ENCODE assay signal across 25 cellular contexts in the genomic region with DNA sequence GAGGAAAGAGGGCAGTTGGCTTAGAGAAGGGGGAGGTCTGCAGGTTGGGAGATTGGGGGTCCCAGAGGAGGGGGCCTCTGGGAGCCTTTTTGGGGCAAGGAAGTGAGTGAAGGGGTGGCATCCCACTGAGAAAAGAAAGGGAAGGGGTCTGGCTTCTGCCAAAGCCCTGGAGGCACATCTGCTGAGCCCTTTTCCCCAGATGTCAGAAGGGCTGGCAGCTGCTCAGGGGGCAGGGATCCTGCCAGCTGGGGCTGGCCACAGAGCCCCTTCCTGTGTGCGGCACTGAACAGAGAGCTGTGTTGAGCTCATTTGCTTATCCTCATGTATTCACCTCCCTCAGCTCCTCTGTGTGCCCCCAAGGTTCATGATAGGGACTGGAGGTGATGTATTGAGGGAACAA. TPM values are rescaled to one million over a fixed set of nuclear protein-coding genes. Genes with fewer than 3 reads are reported as not detected.
DNase-seq lines count a peak whose midpoint lies in the region; TF ChIP-seq lines count a peak whose summit lies in the region.
"Had no signal": no experiment of that assay in that cellular context is flagged by ENCODE, and none has a peak within 500 bp of the region (broad histone marks: within the 10 kb centered on the region; RNA-seq: fewer than 3 reads in every experiment).

No MANE protein-coding gene starts in this region.

- no peaks in the 10 kb centered on the region for H3K36me3 ChIP-seq in ascending aorta
- H3K36me3 ChIP-seq in esophagus muscularis mucosa: no peaks in the 10 kb centered on the region
- H3K36me3 ChIP-seq in trophoblast cell (ENCODE audit: control insufficient read depth in 1 of 2, insufficient read depth in 2 of 2, low read length in 2 of 2): no peaks in the 10 kb centered on the region
- no peaks in the 10 kb centered on the region for H3K36me3 ChIP-seq in vagina
- H3K36me3 ChIP-seq: SJCRH30 had no signal

- no peak overlapping the region for H2AFZ ChIP-seq in trophoblast cell (ENCODE audit: insufficient read depth, low read length, poor library complexity)
- H2AFZ ChIP-seq: GM23248, PC-9 had no signal

- H3K27me3 ChIP-seq in ascending aorta (no peaks in the 10 kb centered on the region), esophagus muscularis mucosa (no peaks in the 10 kb centered on the region), trophoblast cell (ENCODE audit: insufficient read depth, low read length) (no peaks in the 10 kb centered on the region), vagina (no peaks in the 10 kb centered on the region)

- H3K27ac Mint-ChIP-seq in activated CD4-positive, alpha-beta memory T cell treated with anti-CD3 and anti-CD28 coated beads, Interleukin-2, amount 10 ng/mL, durations not matched to agents 7 days and 5 days: no peak overlapping the region
- H3K27ac Mint-ChIP-seq: CD8-positive, alpha-beta memory T cell had no signal

- H2AK5ac ChIP-seq in trophoblast cell (ENCODE audit: low read length): peak overlapping the region; percentile 15

- POLR2A ChIA-PET in activated CD4-positive, alpha-beta memory T cell treated with anti-CD3 and anti-CD28 coated beads, Interleukin-2, amount 10 ng/mL, durations not matched to agents 7 days and 5 days (lab: Charles Lee): no interaction called here

- H3K4me2 ChIP-seq in trophoblast cell (ENCODE audit: low read length): no peak overlapping the region
- H3K4me2 ChIP-seq: PC-9 had no signal

- no peaks in the 10 kb centered on the region for H3K36me3 Mint-ChIP-seq in activated CD4-positive, alpha-beta memory T cell treated with anti-CD3 and anti-CD28 coated beads, Interleukin-2, amount 10 ng/mL, durations not matched to agents 7 days and 5 days (ENCODE audit: low read depth)
- H3K36me3 Mint-ChIP-seq: CD14-positive monocyte; CD8-positive, alpha-beta memory T cell had no signal

- H4K8ac ChIP-seq in trophoblast cell (ENCODE audit: low read depth, low read length): no peak overlapping the region

- no peak for DNase-seq in ascending aorta (ENCODE audit: low spot score in 2 of 2)
- DNase-seq in esophagus muscularis mucosa (ENCODE audit: extremely low spot score): no peak
- DNase-seq in trophoblast cell: no peak
- no peak for DNase-seq in vagina (ENCODE audit: extremely low spot score in 2 of 2)
- no peak for DNase-seq in activated CD4-positive, alpha-beta memory T cell treated with anti-CD3 and anti-CD28 coated beads, Interleukin-2, amount 10 ng/mL, durations not matched to agents 7 days and 5 days
- no peak for DNase-seq in germinal center (ENCODE audit: low spot score)
- no peak for DNase-seq in NCI-H187 treated with DMSO at 0.1 percent for 48 hours (lab: John Stamatoyannopoulos, UW)
- DNase-seq: CD8-positive, alpha-beta memory T cell; DMS 273 treated with DMSO at 0.1 percent for 48 hours; DMS79 treated with DMSO at 0.1 percent for 48 hours; GM23248; Karpas-422; NCI-H1105; NCI-H1436 treated with DMSO at 0.1 percent for 48 hours; NCI-H2029; NCI-H446; NCI-H524 treated with DMSO at 0.1 percent for 48 hours; NCI-H774; NK-92 treated with Interleukin-12 subunit alpha and Interleukin-12 subunit beta, amount 100 ng/mL, for 24 hours; PC-9; SJCRH30 had no signal

- no peak for TF ChIP-seq EP300 in esophagus muscularis mucosa (IDR thresholded peaks at IDR 0.05)

- peaks cover 3% of the 10 kb centered on the region for H3K79me2 ChIP-seq in trophoblast cell (ENCODE audit: control insufficient read depth, insufficient read depth, low read length, poor library complexity)

- peaks cover 40% of the 10 kb centered on the region for H3K79me1 ChIP-seq in trophoblast cell (ENCODE audit: low read length)

- H3K14ac ChIP-seq in trophoblast cell (ENCODE audit: low read length): peak overlapping the region; percentile 25

- intact Hi-C loops in ascending aorta (cut with DNase I): no loop called here
- intact Hi-C loops in esophagus muscularis mucosa (cut with DNase I): no loop called here
- intact Hi-C loops in vagina (cut with DNase I): no loop called here

- H3K4me3 ChIP-seq in ascending aorta (no peak overlapping the region), esophagus muscularis mucosa (no peak overlapping the region), trophoblast cell (ENCODE audit: low read depth, low read length) (no peak overlapping the region), vagina (no peak overlapping the region)
- H3K4me3 ChIP-seq: GM23248, PC-9, SJCRH30 had no signal

- no peaks in the 10 kb centered on the region for H3K9me3 Mint-ChIP-seq in activated CD4-positive, alpha-beta memory T cell treated with anti-CD3 and anti-CD28 coated beads, Interleukin-2, amount 10 ng/mL, durations not matched to agents 7 days and 5 days
- H3K9me3 Mint-ChIP-seq: CD8-positive, alpha-beta memory T cell had no signal

- no peak overlapping the region for H3K4ac ChIP-seq in trophoblast cell (ENCODE audit: low read depth, low read length)

- peak overlapping the region; percentile 60 for H4K91ac ChIP-seq in trophoblast cell (ENCODE audit: low read depth, low read length)

- no peak overlapping the region for H3K18ac ChIP-seq in trophoblast cell (ENCODE audit: low read length)

- no peak overlapping the region for H3K23ac ChIP-seq in trophoblast cell (ENCODE audit: low read length)

- H3K27me3 Mint-ChIP-seq in activated CD4-positive, alpha-beta memory T cell treated with anti-CD3 and anti-CD28 coated beads, Interleukin-2, amount 10 ng/mL, durations not matched to agents 7 days and 5 days: no peaks in the 10 kb centered on the region

- peak overlapping the region; percentile 72 for H2BK12ac ChIP-seq in trophoblast cell (ENCODE audit: low read length)

- no peaks in the 10 kb centered on the region for H3K4me1 Mint-ChIP-seq in activated CD4-positive, alpha-beta memory T cell treated with anti-CD3 and anti-CD28 coated beads, Interleukin-2, amount 10 ng/mL, durations not matched to agents 7 days and 5 days
- H3K4me1 Mint-ChIP-seq: CD14-positive monocyte; CD8-positive, alpha-beta memory T cell had no signal

- no peak for TF ChIP-seq POLR2A in esophagus muscularis mucosa (IDR thresholded peaks at IDR 0.05; ENCODE audit: low read depth)
- TF ChIP-seq POLR2A in vagina (IDR thresholded peaks at IDR 0.05): no peak

- H3K9me3 ChIP-seq in ascending aorta (no peaks in the 10 kb centered on the region), esophagus muscularis mucosa (no peaks in the 10 kb centered on the region), trophoblast cell (ENCODE audit: insufficient read depth, low read depth, low read length) (peaks cover 2% of the 10 kb centered on the region), vagina (no peaks in the 10 kb centered on the region)
- H3K9me3 ChIP-seq: SJCRH30 had no signal

- no peak overlapping the region for H3K4me3 Mint-ChIP-seq in activated CD4-positive, alpha-beta memory T cell treated with anti-CD3 and anti-CD28 coated beads, Interleukin-2, amount 10 ng/mL, durations not matched to agents 7 days and 5 days
- H3K4me3 Mint-ChIP-seq: CD14-positive monocyte; CD8-positive, alpha-beta memory T cell had no signal

- no peak overlapping the region for H3K9ac ChIP-seq in trophoblast cell (ENCODE audit: low read length)
- H3K9ac ChIP-seq: GM23248 had no signal

- no peak overlapping the region for H4K12ac ChIP-seq in trophoblast cell (ENCODE audit: low read depth, low read length)

- H2BK5ac ChIP-seq in trophoblast cell (ENCODE audit: low read depth, low read length, poor library complexity): peak overlapping the region; percentile 44

- H2BK120ac ChIP-seq in trophoblast cell (ENCODE audit: insufficient read depth, low read length, poor library complexity): peak overlapping the region; percentile 65

- no peak for TF ChIP-seq CTCF in ascending aorta (IDR thresholded peaks at IDR 0.05)
- TF ChIP-seq CTCF in esophagus muscularis mucosa (IDR thresholded peaks at IDR 0.05): no peak
- no peak for TF ChIP-seq CTCF in vagina (IDR thresholded peaks at IDR 0.05)

- CTCF ChIA-PET in activated CD4-positive, alpha-beta memory T cell treated with anti-CD3 and anti-CD28 coated beads, Interleukin-2, amount 10 ng/mL, durations not matched to agents 7 days and 5 days (lab: Charles Lee): no interaction called here

- H3K27ac ChIP-seq in ascending aorta (peak overlapping the region; percentile 84 to 86), esophagus muscularis mucosa (replicated peaks in 1 of 4) (peak overlapping the region in 3 of 4 donors; percentile 33 to 72 (median 44)), trophoblast cell (ENCODE audit: low read depth, low read length) (no peak overlapping the region), vagina (peak overlapping the region; percentile 2)
- H3K27ac ChIP-seq: GM23248, PC-9, SJCRH30 had no signal

- peaks cover 14 to 30% of the 10 kb centered on the region in 2 donors for H3K4me1 ChIP-seq in ascending aorta
- peaks cover 0 to 97% (median 81%) of the 10 kb centered on the region in 4 donors for H3K4me1 ChIP-seq in esophagus muscularis mucosa
- peaks cover 41 to 47% of the 10 kb centered on the region in 2 experiments for H3K4me1 ChIP-seq in trophoblast cell (ENCODE audit: control insufficient read depth in 1 of 2, insufficient read depth in 2 of 2, low read length in 2 of 2)
- peaks cover 51% of the 10 kb centered on the region for H3K4me1 ChIP-seq in vagina
- H3K4me1 ChIP-seq: SJCRH30 had no signal

- WGBS in esophagus muscularis mucosa: 92% methylated on average over 1 of the region's 1 CpG
- no CpG with 5 or more reads among the region's 1 CpG for WGBS in trophoblast cell (ENCODE audit: extremely low coverage, insufficient coverage, insufficient read length)

RNA-seq across cellular contexts. Expression of a gene that starts 54.5 kb away (rescaled TPM):
- total RNA-seq in ascending aorta (8.5 TPM), esophagus muscularis mucosa (1 to 10 TPM in 3 of 4 donors, under 1 TPM in 1; 0.83 to 4.4 (median 2.0) TPM), vagina (not detected)
- 0.01 and 0.03 TPM in 2 replicates for polyA plus RNA-seq in trophoblast cell (2013)
- total RNA-seq in activated CD4-positive, alpha-beta memory T cell treated with anti-CD3 and anti-CD28 coated beads, Interleukin-2, amount 10 ng/mL, durations not matched to agents 7 days and 5 days: not detected
- total RNA-seq: A673; CD8-positive, alpha-beta memory T cell; GM23248; HT-29; PC-9; RPMI7951 had no signal
- polyA plus RNA-seq: CD8-positive, alpha-beta memory T cell; GM23248 had no signal
